19 cellular contexts compared by ENCODE assay signal in genomic region chr3:98985406-98985805, GRCh38.
A peak's percentile ranks its signal among the peaks of the same experiment; 100 is the strongest.
DNase-seq lines count a peak whose midpoint lies in the region; TF ChIP-seq lines count a peak whose summit lies in the region.
"Had no signal": no experiment of that assay in that cellular context is flagged by ENCODE, and none has a peak within 500 bp of the region (broad histone marks: within the 10 kb centered on the region; RNA-seq: fewer than 3 reads in every experiment).

No MANE protein-coding gene starts in this region.

- H3K9me2 ChIP-seq in SK-N-SH, result no peaks in the 10 kb centered on the region

- peaks cover 11 to 27% of the 10 kb centered on the region in 2 experiments for H3K4me1 ChIP-seq in SK-N-SH (ENCODE audit: control insufficient read depth in 1 of 2, insufficient read depth in 2 of 2, low read depth in 1 of 2, low read length in 1 of 2)
- H3K4me1 ChIP-seq: gastroesophageal sphincter had no signal

- TF ChIP-seq POLR2A in erythroblast (IDR thresholded peaks at IDR 0.05; ENCODE audit: low read length), result no peak

- no peak overlapping the region for H3K4me3 Mint-ChIP-seq in neural crest cell
- H3K4me3 Mint-ChIP-seq: activated T-cell treated with anti-CD3 and anti-CD28 coated beads, Interleukin-2, amount 50 U/mL, for 72 hours; B cell; dendritic cell treated with granulocyte-macrophage colony-stimulating factor and Interleukin-4, amounts not matched to agents 40 ng/mL and 50 ng/mL, for 4 days had no signal

- TF ChIP-seq CTCF in SK-N-SH (IDR thresholded peaks at IDR 0.05) (peak; percentile 37), neural crest cell (conservative IDR thresholded peaks at IDR 0.05) (no peak)

- CTCF ChIA-PET in SK-N-SH (lab: Yijun Ruan, JAX), result interaction anchor here (0.7 to 5.2 kb wide), 6 partner anchors 9 to 383 kb away, joined by 3 to 54 read pairs (median 5); partner anchors contain the start of gene DCBLD2

- no peak for TF ChIP-seq EP300 in SK-N-SH (IDR thresholded peaks at IDR 0.05; ENCODE audit: borderline replicate concordance in 1 of 2, low read depth in 1 of 2, low read length in 1 of 2)

- H3K27ac Mint-ChIP-seq in neural crest cell (ENCODE audit: unreplicated experiment), result peak overlapping the region; percentile 57
- H3K27ac Mint-ChIP-seq: activated T-cell treated with anti-CD3 and anti-CD28 coated beads, Interleukin-2, amount 50 U/mL, for 72 hours; B cell; dendritic cell treated with granulocyte-macrophage colony-stimulating factor and Interleukin-4, amounts not matched to agents 40 ng/mL and 50 ng/mL, for 4 days had no signal

- peak overlapping the region; percentile 69 to 94; a peak in 3 of 4 replicates for H3K27ac ChIP-seq in SK-N-SH (ENCODE audit: low read depth in 2 of 2, low read length in 1 of 2)
- H3K27ac ChIP-seq: gastroesophageal sphincter, suprapubic skin had no signal

- H3K36me3 Mint-ChIP-seq in neural crest cell (ENCODE audit: low read depth), result no peaks in the 10 kb centered on the region

- POLR2A ChIA-PET in SK-N-SH (lab: Yijun Ruan, JAX), result no interaction called here

- no peaks in the 10 kb centered on the region for H3K9me3 Mint-ChIP-seq in neural crest cell
- H3K9me3 Mint-ChIP-seq: activated T-cell treated with anti-CD3 and anti-CD28 coated beads, Interleukin-2, amount 50 U/mL, for 72 hours; dendritic cell treated with granulocyte-macrophage colony-stimulating factor and Interleukin-4, amounts not matched to agents 40 ng/mL and 50 ng/mL, for 4 days had no signal

- H3F3A ChIP-seq in SK-N-SH (replicated peaks; ENCODE audit: insufficient read depth), result peaks cover 56% of the 10 kb centered on the region

- no peaks in the 10 kb centered on the region for H3K27me3 Mint-ChIP-seq in neural crest cell (ENCODE audit: low read depth)
- H3K27me3 Mint-ChIP-seq: dendritic cell treated with granulocyte-macrophage colony-stimulating factor and Interleukin-4, amounts not matched to agents 40 ng/mL and 50 ng/mL, for 4 days; progenitor cell of endocrine pancreas had no signal

- peak; percentile 48 for TF ChIP-seq RAD21 in SK-N-SH (IDR thresholded peaks at IDR 0.05; ENCODE audit: low read length)

- peak; percentile 42 for DNase-seq in HCEC 1CT
- DNase-seq in SK-N-SH, result no peak
- DNase-seq in fibroblast of gingiva (ENCODE audit: low read depth), result peak; percentile 21
- DNase-seq in neural crest cell (ENCODE audit: low read depth, low spot score), result no peak
- no peak for DNase-seq in NCI-H2107 treated with DMSO at 0.1 percent for 48 hours (lab: John Stamatoyannopoulos, UW; ENCODE audit: unreplicated experiment)
- no peak for DNase-seq in GDM1 (lab: John Stamatoyannopoulos, UW)
- no peak for DNase-seq in DMS53 treated with DMSO at 0.1 percent for 48 hours (lab: John Stamatoyannopoulos, UW; ENCODE audit: unreplicated experiment)
- DNase-seq in erythroblast (lab: John Stamatoyannopoulos, UW), result no peak
- DNase-seq: activated T-cell treated with anti-CD3 and anti-CD28 coated beads, Interleukin-2, amount 50 U/mL, for 72 hours; mucosa of descending colon; NCI-H187; NCI-H510A treated with DMSO at 0.1 percent for 48 hours; RPMI8226; T-helper 9 cell had no signal

- H3K4me1 Mint-ChIP-seq in neural crest cell, result peaks cover 51% of the 10 kb centered on the region
- H3K4me1 Mint-ChIP-seq: B cell had no signal

- no peak overlapping the region for H3K4me3 ChIP-seq in SK-N-SH (ENCODE audit: low read depth in 2 of 2, low read length in 1 of 2)
- H3K4me3 ChIP-seq: gastroesophageal sphincter, mucosa of descending colon, suprapubic skin had no signal

- H3K4me2 ChIP-seq in SK-N-SH, result peak overlapping the region; percentile 70

- no peak overlapping the region for H2AFZ ChIP-seq in SK-N-SH (ENCODE audit: low read depth)

- peaks cover 54% of the 10 kb centered on the region for H3K79me2 ChIP-seq in SK-N-SH (ENCODE audit: insufficient read depth)

- H3K9me3 ChIP-seq in SK-N-SH, result no peaks in the 10 kb centered on the region
- H3K9me3 ChIP-seq: gastroesophageal sphincter, mucosa of descending colon, suprapubic skin had no signal

- peaks cover 0 to 17% of the 10 kb centered on the region in 2 experiments for H3K36me3 ChIP-seq in SK-N-SH (replicated peaks in 1 of 2; ENCODE audit: control insufficient read depth in 1 of 2, insufficient read depth in 2 of 2, low read length in 1 of 2)
- H3K36me3 ChIP-seq: gastroesophageal sphincter, suprapubic skin had no signal

- no peaks in the 10 kb centered on the region for H4K20me1 ChIP-seq in SK-N-SH (ENCODE audit: insufficient read depth)

- no peaks in the 10 kb centered on the region for H3K27me3 ChIP-seq in SK-N-SH (ENCODE audit: insufficient read depth)
- H3K27me3 ChIP-seq: gastroesophageal sphincter, suprapubic skin had no signal

- 75% methylated on average over 3 of the region's 3 CpGs for WGBS in SK-N-SH (ENCODE audit: low lambda C conversion rate)

- H3K9ac ChIP-seq in SK-N-SH, result peak overlapping the region; percentile 22

TF ChIP-seq in SK-N-SH, 30 proteins besides CTCF, POLR2A, EP300 and RAD21:
- TF ChIP-seq USF2 (IDR thresholded peaks at IDR 0.05; ENCODE audit: borderline replicate concordance, low read depth, low read length) (no peak), GATA2 (CRISPR knock-in tag; IDR thresholded peaks at IDR 0.05) (no peak)
- TF ChIP-seq, protein P1, sequence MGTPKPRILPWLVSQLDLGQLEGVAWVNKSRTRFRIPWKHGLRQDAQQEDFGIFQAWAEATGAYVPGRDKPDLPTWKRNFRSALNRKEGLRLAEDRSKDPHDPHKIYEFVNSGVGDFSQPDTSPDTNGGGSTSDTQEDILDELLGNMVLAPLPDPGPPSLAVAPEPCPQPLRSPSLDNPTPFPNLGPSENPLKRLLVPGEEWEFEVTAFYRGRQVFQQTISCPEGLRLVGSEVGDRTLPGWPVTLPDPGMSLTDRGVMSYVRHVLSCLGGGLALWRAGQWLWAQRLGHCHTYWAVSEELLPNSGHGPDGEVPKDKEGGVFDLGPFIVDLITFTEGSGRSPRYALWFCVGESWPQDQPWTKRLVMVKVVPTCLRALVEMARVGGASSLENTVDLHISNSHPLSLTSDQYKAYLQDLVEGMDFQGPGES (IDR thresholded peaks at IDR 0.05; ENCODE audit: low read depth, low read length), result no peak

Comparison
In these comparisons a context has a peak if more than half of its experiments do, and no peak if none do; other contexts are left out.
1. DNase-seq: peak in HCEC 1CT (single experiment) and fibroblast of gingiva (single experiment); none in SK-N-SH (single experiment), neural crest cell (single experiment), NCI-H2107 treated with DMSO at 0.1 percent for 48 hours (single experiment), GDM1 (single experiment), DMS53 treated with DMSO at 0.1 percent for 48 hours (single experiment) and erythroblast (0 of 2).